21 cellular contexts compared by ENCODE assay signal in the genomic region with DNA sequence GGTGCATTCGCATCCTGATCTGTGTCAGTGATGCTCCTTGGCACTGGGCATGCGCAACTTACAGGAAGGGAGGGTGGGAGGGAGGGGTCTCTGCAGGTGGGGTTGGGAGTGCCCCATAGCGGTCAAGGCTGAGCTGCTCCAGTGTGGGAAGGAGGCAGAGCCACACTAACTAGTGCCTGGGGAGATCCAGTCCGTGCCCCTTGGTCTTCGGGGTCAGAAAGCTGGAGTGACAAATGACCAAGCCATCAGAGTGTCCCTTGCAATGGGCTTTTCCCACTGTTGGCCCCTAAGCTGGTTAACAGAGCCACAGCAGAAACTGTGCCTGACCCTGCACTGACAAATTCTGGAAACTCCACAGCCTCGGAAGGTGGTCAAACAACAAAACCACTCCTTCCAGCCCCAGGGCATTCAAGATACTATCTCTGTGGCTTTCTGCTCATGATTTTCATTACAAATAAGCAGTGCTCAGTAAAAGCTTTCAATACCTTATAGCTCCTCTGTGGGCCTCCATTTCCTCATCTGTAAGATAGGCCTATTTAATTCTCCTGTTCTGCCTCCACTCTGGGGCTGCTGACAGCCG.
DNase-seq lines count a peak whose midpoint lies in the region; ATAC-seq, FAIRE-seq and TF ChIP-seq lines count a peak whose summit lies in the region.
"Had no signal": no experiment of that assay in that cellular context is flagged by ENCODE, and none has a peak within 500 bp of the region (broad histone marks: within the 10 kb centered on the region; RNA-seq: fewer than 3 reads in every experiment).

No MANE protein-coding gene starts in this region.

- H3K4me3 Mint-ChIP-seq in activated naive CD8-positive, alpha-beta T cell treated with anti-CD3 and anti-CD28 coated beads, Interleukin-2, amount 10 ng/mL, durations not matched to agents 7 days and 5 days, result no peak overlapping the region
- no peak overlapping the region for H3K4me3 Mint-ChIP-seq in activated naive CD8-positive, alpha-beta T cell treated with anti-CD3 and anti-CD28 coated beads for 36 hours
- H3K4me3 Mint-ChIP-seq in stimulated activated memory B cell treated with anti-CD40 and anti-IgM and Interleukin-4, amounts not matched to agents 10 μg/mL and 1 μg/mL and 100 μg/mL, for 72 hours, result no peak overlapping the region
- H3K4me3 Mint-ChIP-seq: activated T-cell treated with anti-CD3 and anti-CD28 coated beads, Interleukin-2, amount 50 U/mL, for 72 hours; dendritic cell treated with granulocyte-macrophage colony-stimulating factor and Interleukin-4, amounts not matched to agents 40 ng/mL and 50 ng/mL, for 4 days; stimulated activated naive CD8-positive, alpha-beta T cell treated with anti-CD3 and anti-CD28 coated beads, Interleukin-15, Interleukin-2, amounts not matched to agents 100 ng/mL and 50 ng/mL, for 24 hours; T-helper 2 cell treated with Interferon-gamma antibody and Interleukin-4, amounts not matched to agents 5 μg/mL and 100 μg/mL, for 36 hours; type B pancreatic cell had no signal

- intact Hi-C loops in tibial artery (cut with DNase I; ENCODE audit: low total_unique reads), result no loop called here
- intact Hi-C loops in thyroid gland (cut with DNase I), result no loop called here

- no peak for ATAC-seq in activated naive CD8-positive, alpha-beta T cell treated with anti-CD3 and anti-CD28 coated beads, Interleukin-2, amount 10 ng/mL, durations not matched to agents 7 days and 5 days (ENCODE audit: low read depth)
- ATAC-seq in stimulated activated memory B cell treated with anti-CD40 and anti-IgM and Interleukin-4, amounts not matched to agents 10 μg/mL and 1 μg/mL and 100 μg/mL, for 72 hours, result no peak
- ATAC-seq: activated T-cell treated with anti-CD3 and anti-CD28 coated beads, Interleukin-2, amount 50 U/mL, for 72 hours; sciatic nerve had no signal

- peaks cover 15% of the 10 kb centered on the region for H3K27me3 ChIP-seq in keratinocyte (ENCODE audit: control insufficient read depth, extremely low read depth, insufficient read depth, low read length)
- no peaks in the 10 kb centered on the region for H3K27me3 ChIP-seq in tibial artery
- H3K27me3 ChIP-seq in thyroid gland, result no peaks in the 10 kb centered on the region

- H3K36me3 Mint-ChIP-seq in activated naive CD8-positive, alpha-beta T cell treated with anti-CD3 and anti-CD28 coated beads, Interleukin-2, amount 10 ng/mL, durations not matched to agents 7 days and 5 days, result no peaks in the 10 kb centered on the region
- no peaks in the 10 kb centered on the region for H3K36me3 Mint-ChIP-seq in activated naive CD8-positive, alpha-beta T cell treated with anti-CD3 and anti-CD28 coated beads for 36 hours
- H3K36me3 Mint-ChIP-seq in stimulated activated memory B cell treated with anti-CD40 and anti-IgM and Interleukin-4, amounts not matched to agents 10 μg/mL and 1 μg/mL and 100 μg/mL, for 72 hours, result no peaks in the 10 kb centered on the region
- H3K36me3 Mint-ChIP-seq: type B pancreatic cell had no signal

- H4K20me1 ChIP-seq in keratinocyte (ENCODE audit: control insufficient read depth, extremely low read depth, insufficient read depth, low read length), result no peaks in the 10 kb centered on the region

- dilution Hi-C loops in keratinocyte (cut with MboI; ENCODE audit: extremely low pct_ligation_motif_present, low sequenced_read_pairs), result no loop called here

- H3K9ac ChIP-seq in keratinocyte (ENCODE audit: control insufficient read depth, extremely low read depth, insufficient read depth, low read length), result no peak overlapping the region

- no peaks in the 10 kb centered on the region for H3K9me1 ChIP-seq in keratinocyte (ENCODE audit: control insufficient read depth, extremely low read depth, insufficient read depth, low read length)

- H3K27ac ChIP-seq in VCaP (peak overlapping the region; percentile 18; the same call in 1 of the 2 replicates), keratinocyte (ENCODE audit: control insufficient read depth, insufficient read depth, low read length) (no peak overlapping the region), tibial artery (no peak overlapping the region), thyroid gland (no peak overlapping the region)

- no peaks in the 10 kb centered on the region for H3K9me3 Mint-ChIP-seq in activated naive CD8-positive, alpha-beta T cell treated with anti-CD3 and anti-CD28 coated beads, Interleukin-2, amount 10 ng/mL, durations not matched to agents 7 days and 5 days
- no peaks in the 10 kb centered on the region for H3K9me3 Mint-ChIP-seq in activated naive CD8-positive, alpha-beta T cell treated with anti-CD3 and anti-CD28 coated beads for 36 hours
- no peaks in the 10 kb centered on the region for H3K9me3 Mint-ChIP-seq in stimulated activated memory B cell treated with anti-CD40 and anti-IgM and Interleukin-4, amounts not matched to agents 10 μg/mL and 1 μg/mL and 100 μg/mL, for 72 hours
- H3K9me3 Mint-ChIP-seq: activated T-cell treated with anti-CD3 and anti-CD28 coated beads, Interleukin-2, amount 50 U/mL, for 72 hours; dendritic cell treated with granulocyte-macrophage colony-stimulating factor and Interleukin-4, amounts not matched to agents 40 ng/mL and 50 ng/mL, for 4 days; stimulated activated naive CD8-positive, alpha-beta T cell treated with anti-CD3 and anti-CD28 coated beads, Interleukin-15, Interleukin-2, amounts not matched to agents 100 ng/mL and 50 ng/mL, for 24 hours; T-helper 2 cell treated with Interferon-gamma antibody and Interleukin-4, amounts not matched to agents 5 μg/mL and 100 μg/mL, for 36 hours; type B pancreatic cell had no signal

- DNase-seq in activated naive CD8-positive, alpha-beta T cell treated with anti-CD3 and anti-CD28 coated beads, Interleukin-2, amount 10 ng/mL, durations not matched to agents 7 days and 5 days, result peak; percentile 7
- DNase-seq in activated naive CD8-positive, alpha-beta T cell treated with anti-CD3 and anti-CD28 coated beads for 36 hours, result no peak
- DNase-seq in keratinocyte (ENCODE audit: low read depth, low spot score) (peak; percentile 28), tibial artery (peak; percentile 0 to 43), thyroid gland (no peak), RPMI8226 (no peak)
- DNase-seq: activated CD4-positive, alpha-beta T cell treated with anti-CD3 and anti-CD28 coated beads for 1 hour; activated T-cell treated with anti-CD3 and anti-CD28 coated beads, Interleukin-2, amount 50 U/mL, for 72 hours; foreskin fibroblast; NCI-H1417 treated with DMSO at 0.1 percent for 48 hours; nucleus accumbens; SIG-M5 had no signal

- no peaks in the 10 kb centered on the region for H3K4me1 Mint-ChIP-seq in activated naive CD8-positive, alpha-beta T cell treated with anti-CD3 and anti-CD28 coated beads, Interleukin-2, amount 10 ng/mL, durations not matched to agents 7 days and 5 days
- no peaks in the 10 kb centered on the region for H3K4me1 Mint-ChIP-seq in activated naive CD8-positive, alpha-beta T cell treated with anti-CD3 and anti-CD28 coated beads for 36 hours
- no peaks in the 10 kb centered on the region for H3K4me1 Mint-ChIP-seq in stimulated activated memory B cell treated with anti-CD40 and anti-IgM and Interleukin-4, amounts not matched to agents 10 μg/mL and 1 μg/mL and 100 μg/mL, for 72 hours

- no peak overlapping the region for H3K4me3 ChIP-seq in keratinocyte (ENCODE audit: control insufficient read depth in 2 of 3, extremely low read depth in 1 of 3, insufficient read depth in 2 of 3, low read depth in 1 of 3, low read length in 3 of 3)
- no peak overlapping the region for H3K4me3 ChIP-seq in tibial artery
- H3K4me3 ChIP-seq in thyroid gland (replicated peaks in 1 of 3), result no peak overlapping the region

- no peak overlapping the region for H3K27ac Mint-ChIP-seq in activated naive CD8-positive, alpha-beta T cell treated with anti-CD3 and anti-CD28 coated beads, Interleukin-2, amount 10 ng/mL, durations not matched to agents 7 days and 5 days
- H3K27ac Mint-ChIP-seq in activated naive CD8-positive, alpha-beta T cell treated with anti-CD3 and anti-CD28 coated beads for 36 hours, result no peak overlapping the region
- no peak overlapping the region for H3K27ac Mint-ChIP-seq in stimulated activated memory B cell treated with anti-CD40 and anti-IgM and Interleukin-4, amounts not matched to agents 10 μg/mL and 1 μg/mL and 100 μg/mL, for 72 hours
- H3K27ac Mint-ChIP-seq: activated T-cell treated with anti-CD3 and anti-CD28 coated beads, Interleukin-2, amount 50 U/mL, for 72 hours; dendritic cell treated with granulocyte-macrophage colony-stimulating factor and Interleukin-4, amounts not matched to agents 40 ng/mL and 50 ng/mL, for 4 days; stimulated activated naive CD8-positive, alpha-beta T cell treated with anti-CD3 and anti-CD28 coated beads, Interleukin-15, Interleukin-2, amounts not matched to agents 100 ng/mL and 50 ng/mL, for 24 hours; T-helper 2 cell treated with Interferon-gamma antibody and Interleukin-4, amounts not matched to agents 5 μg/mL and 100 μg/mL, for 36 hours; type B pancreatic cell had no signal

- no peaks in the 10 kb centered on the region for H3K36me3 ChIP-seq in keratinocyte (ENCODE audit: control insufficient read depth in 2 of 2, extremely low read depth in 1 of 2, insufficient read depth in 2 of 2, low read length in 2 of 2)
- no peaks in the 10 kb centered on the region for H3K36me3 ChIP-seq in tibial artery
- no peaks in the 10 kb centered on the region for H3K36me3 ChIP-seq in thyroid gland

- TF ChIP-seq POLR2A in thyroid gland (IDR thresholded peaks at IDR 0.05), result no peak

- no peaks in the 10 kb centered on the region for H3K27me3 Mint-ChIP-seq in activated naive CD8-positive, alpha-beta T cell treated with anti-CD3 and anti-CD28 coated beads, Interleukin-2, amount 10 ng/mL, durations not matched to agents 7 days and 5 days
- no peaks in the 10 kb centered on the region for H3K27me3 Mint-ChIP-seq in activated naive CD8-positive, alpha-beta T cell treated with anti-CD3 and anti-CD28 coated beads for 36 hours
- H3K27me3 Mint-ChIP-seq in stimulated activated memory B cell treated with anti-CD40 and anti-IgM and Interleukin-4, amounts not matched to agents 10 μg/mL and 1 μg/mL and 100 μg/mL, for 72 hours, result peaks cover 27% of the 10 kb centered on the region
- H3K27me3 Mint-ChIP-seq: stimulated activated naive CD8-positive, alpha-beta T cell treated with anti-CD3 and anti-CD28 coated beads, Interleukin-15, Interleukin-2, amounts not matched to agents 100 ng/mL and 50 ng/mL, for 24 hours had no signal

- peak overlapping the region; percentile 77 for H3K4me2 ChIP-seq in keratinocyte (ENCODE audit: control insufficient read depth, extremely low read depth, insufficient read depth, low read depth, low read length)

- no peak overlapping the region for H2AFZ ChIP-seq in keratinocyte (ENCODE audit: control insufficient read depth, low read length)

- peaks cover 31% of the 10 kb centered on the region for H3K4me1 ChIP-seq in keratinocyte (ENCODE audit: control insufficient read depth, extremely low read depth, insufficient read depth, low read length)
- peaks cover 0 to 22% (median 11%) of the 10 kb centered on the region in 4 donors for H3K4me1 ChIP-seq in tibial artery
- H3K4me1 ChIP-seq in thyroid gland, result no peaks in the 10 kb centered on the region

- POLR2A ChIA-PET in activated naive CD8-positive, alpha-beta T cell treated with anti-CD3 and anti-CD28 coated beads, Interleukin-2, amount 10 ng/mL, durations not matched to agents 7 days and 5 days (lab: Charles Lee), result no interaction called here

- H3K9me3 ChIP-seq in keratinocyte (ENCODE audit: control insufficient read depth, low read depth, low read length), result no peaks in the 10 kb centered on the region
- H3K9me3 ChIP-seq in tibial artery, result no peaks in the 10 kb centered on the region
- no peaks in the 10 kb centered on the region for H3K9me3 ChIP-seq in thyroid gland

- 82 to 87% methylated on average over 3 to 7 of the region's 7 CpGs for WGBS in thyroid gland, 2 donors

- TF ChIP-seq CTCF in VCaP (conservative IDR thresholded peaks at IDR 0.05) (no peak), keratinocyte (optimal IDR thresholded peaks at IDR 0.05 in 1 of 3, IDR thresholded peaks at IDR 0.05 in 1 of 3, conservative IDR thresholded peaks at IDR 0.05 in 1 of 3; ENCODE audit: extremely low read depth in 1 of 3, insufficient read depth in 2 of 3, low read length in 3 of 3) (no peak), tibial artery (IDR thresholded peaks at IDR 0.05) (no peak), thyroid gland (IDR thresholded peaks at IDR 0.05) (no peak)

- peak; percentile 5 for FAIRE-seq in keratinocyte (lab: Jason Lieb, UNC)
- FAIRE-seq: A204.1, H54 had no signal

- no peaks in the 10 kb centered on the region for H3K79me2 ChIP-seq in keratinocyte (ENCODE audit: control insufficient read depth, insufficient read depth, low read length)

Comparison
In these comparisons a context has a peak if more than half of its experiments do, and no peak if none do; other contexts are left out.
1. DNase-seq: peak in activated naive CD8-positive, alpha-beta T cell treated with anti-CD3 and anti-CD28 coated beads, Interleukin-2, amount 10 ng/mL, durations not matched to agents 7 days and 5 days (single experiment), keratinocyte (single experiment) and tibial artery (2 of 2); none in activated naive CD8-positive, alpha-beta T cell treated with anti-CD3 and anti-CD28 coated beads for 36 hours (single experiment), thyroid gland (0 of 2) and RPMI8226 (single experiment).